12 cellular contexts compared by ENCODE assay signal in genomic region chr4:78634011-78634664, GRCh38.
DNase-seq lines count a peak whose midpoint lies in the region; TF ChIP-seq lines count a peak whose summit lies in the region.
"Had no signal": no experiment of that assay in that cellular context is flagged by ENCODE, and none has a peak within 500 bp of the region (broad histone marks: within the 10 kb centered on the region; RNA-seq: fewer than 3 reads in every experiment).

No MANE protein-coding gene starts in this region.

- WGBS in esophagus muscularis mucosa: 71% methylated on average over 5 of the region's 5 CpGs
- WGBS in tibial nerve, 2 donors: 33 to 43% methylated on average over 5 of the region's 5 CpGs

- CTCF ChIA-PET in RWPE1 (lab: Yijun Ruan, JAX): no interaction called here

- peaks cover 0 to 16% (median 0%) of the 10 kb centered on the region in 4 donors for H3K4me1 ChIP-seq in esophagus muscularis mucosa
- peaks cover 5 to 43% (median 22%) of the 10 kb centered on the region in 4 donors for H3K4me1 ChIP-seq in tibial nerve

- peak; percentile 86 for DNase-seq in OCI-M1 (lab: John Stamatoyannopoulos, UW)
- no peak for DNase-seq in esophagus muscularis mucosa (ENCODE audit: extremely low spot score)
- DNase-seq in midbrain (lab: John Stamatoyannopoulos, UW): peak; percentile 80
- peak; percentile 23 to 25 for DNase-seq in tibial nerve (ENCODE audit: low spot score in 2 of 2)
- no peak for DNase-seq in RWPE1 (ENCODE audit: low spot score)
- no peak for DNase-seq in NK-92 (lab: John Stamatoyannopoulos, UW; ENCODE audit: unreplicated experiment)
- no peak for DNase-seq in NCI-H2029 (lab: John Stamatoyannopoulos, UW)
- DNase-seq: activated CD4-positive, alpha-beta memory T cell treated with anti-CD3 and anti-CD28 coated beads, Interleukin-2, amount 10 ng/mL, durations not matched to agents 7 days and 5 days; DMS 273 treated with DMSO at 0.1 percent for 48 hours; mucosa of descending colon; NCI-H1436; NCI-H526 had no signal

- TF ChIP-seq CTCF in esophagus muscularis mucosa (IDR thresholded peaks at IDR 0.05) (no peak), tibial nerve (IDR thresholded peaks at IDR 0.05) (no peak), RWPE1 (conservative IDR thresholded peaks at IDR 0.05; ENCODE audit: low read depth) (no peak)

- H3K9me3 ChIP-seq in esophagus muscularis mucosa (no peaks in the 10 kb centered on the region), tibial nerve (no peaks in the 10 kb centered on the region)
- H3K9me3 ChIP-seq: mucosa of descending colon had no signal

- no peak overlapping the region for H3K4me3 ChIP-seq in esophagus muscularis mucosa
- no peak overlapping the region for H3K4me3 ChIP-seq in tibial nerve
- H3K4me3 ChIP-seq: mucosa of descending colon had no signal

- intact Hi-C loops in esophagus muscularis mucosa (cut with DNase I): no loop called here

- TF ChIP-seq EP300 in esophagus muscularis mucosa (IDR thresholded peaks at IDR 0.05) (no peak), tibial nerve (IDR thresholded peaks at IDR 0.05) (peak; percentile 40 to 92)

- POLR2A ChIA-PET in RWPE1 (lab: Yijun Ruan, JAX; ENCODE audit: low non-redundant PET): no interaction called here

- H3K27me3 ChIP-seq in esophagus muscularis mucosa (no peaks in the 10 kb centered on the region), tibial nerve (no peaks in the 10 kb centered on the region)

- H3K36me3 ChIP-seq in esophagus muscularis mucosa (no peaks in the 10 kb centered on the region), tibial nerve (no peaks in the 10 kb centered on the region)

- TF ChIP-seq POLR2A in esophagus muscularis mucosa (IDR thresholded peaks at IDR 0.05; ENCODE audit: low read depth) (no peak), tibial nerve (IDR thresholded peaks at IDR 0.05) (no peak)

- H3K27ac ChIP-seq in esophagus muscularis mucosa (replicated peaks in 1 of 4) (peak overlapping the region in 3 of 4 donors; percentile 14 to 34 (median 15)), tibial nerve (peak overlapping the region; percentile 77 to 89 (median 80)), RWPE1 (no peak overlapping the region)

Comparison
In these comparisons a context has a peak if more than half of its experiments do, and no peak if none do; other contexts are left out.
1. DNase-seq: peak in OCI-M1 (single experiment), midbrain (single experiment) and tibial nerve (2 of 2); none in esophagus muscularis mucosa (single experiment), RWPE1 (single experiment), NK-92 (single experiment) and NCI-H2029 (single experiment).